Comparison of ENCODE assay signal across 21 cellular contexts in genomic region chr1:12446593-12446992, GRCh38.
DNase-seq lines count a peak whose midpoint lies in the region; ATAC-seq, FAIRE-seq and TF ChIP-seq lines count a peak whose summit lies in the region.
"Had no signal": no experiment of that assay in that cellular context is flagged by ENCODE, and none has a peak within 500 bp of the region (broad histone marks: within the 10 kb centered on the region; RNA-seq: fewer than 3 reads in every experiment).

No MANE protein-coding gene starts in this region.

- H3K4me2 ChIP-seq in parathyroid adenoma (ENCODE audit: low read length) (no peak overlapping the region), MM.1S (ENCODE audit: low read depth, low read length) (no peak overlapping the region)

- CTCF ChIA-PET in activated CD8-positive, alpha-beta T cell treated with anti-CD3 and anti-CD28 coated beads for 36 hours (lab: Charles Lee): interaction anchor here (0.9 to 9.2 kb wide), 3 partner anchors 10 to 145 kb away, joined by 3 to 88 read pairs (median 4); no protein-coding TSS in a partner anchor
- CTCF ChIA-PET in activated CD8-positive, alpha-beta T cell treated with anti-CD3 and anti-CD28 coated beads, Interleukin-2, amount 10 ng/mL, durations not matched to agents 7 days and 5 days (lab: Charles Lee): interaction anchor here (1.1 to 10.1 kb wide), 5 partner anchors 9 to 171 kb away, joined by 3 to 108 read pairs (median 4); no protein-coding TSS in a partner anchor

- TF ChIP-seq EP300 in transverse colon (IDR thresholded peaks at IDR 0.05; ENCODE audit: low read depth): no peak

- H3K79me2 ChIP-seq in parathyroid adenoma (no peaks in the 10 kb centered on the region), MM.1S (ENCODE audit: low read length) (no peaks in the 10 kb centered on the region)

- no peak for TF ChIP-seq CTCF in activated CD8-positive, alpha-beta T cell treated with anti-CD3 and anti-CD28 coated beads for 36 hours (IDR thresholded peaks at IDR 0.05)
- TF ChIP-seq CTCF in parathyroid adenoma (IDR thresholded peaks at IDR 0.05) (no peak), transverse colon (IDR thresholded peaks at IDR 0.05) (no peak), MM.1S (IDR thresholded peaks at IDR 0.05; ENCODE audit: low read length) (no peak), pancreas (IDR thresholded peaks at IDR 0.05) (no peak)

- peaks cover 26% of the 10 kb centered on the region for H3F3A ChIP-seq in MM.1S (ENCODE audit: insufficient read depth, low read length)

- H3K36me3 ChIP-seq in parathyroid adenoma (ENCODE audit: control insufficient read depth, insufficient read depth, low read length) (no peaks in the 10 kb centered on the region), transverse colon (peaks cover 0 to 5% (median 2%) of the 10 kb centered on the region in 4 donors), MM.1S (replicated peaks; ENCODE audit: insufficient read depth, low read length) (no peaks in the 10 kb centered on the region), pancreas (no peaks in the 10 kb centered on the region)
- H3K36me3 ChIP-seq: BE2C, right atrium auricular region had no signal

- DNase-seq in activated CD8-positive, alpha-beta T cell treated with anti-CD3 and anti-CD28 coated beads for 36 hours: no peak
- DNase-seq in activated CD8-positive, alpha-beta T cell treated with anti-CD3 and anti-CD28 coated beads, Interleukin-2, amount 10 ng/mL, durations not matched to agents 7 days and 5 days: no peak
- no peak for DNase-seq in effector memory CD8-positive, alpha-beta T cell
- no peak for DNase-seq in transverse colon
- no peak for DNase-seq in MM.1S
- no peak for DNase-seq in pancreas
- DNase-seq: activated B cell treated with CpG ODN at 0.5 μM for 24 hours, amygdala, BE2C, Calu3, endodermal cell, mesendoderm, NCI-H1417, NCI-H69, SIG-M5 had no signal

- POLR2A ChIA-PET in activated CD8-positive, alpha-beta T cell treated with anti-CD3 and anti-CD28 coated beads for 36 hours (lab: Charles Lee): interaction anchor here (1.0 to 10.0 kb wide), 4 partner anchors 10 to 126 kb away, joined by 3 to 141 read pairs (median 4); no protein-coding TSS in a partner anchor
- POLR2A ChIA-PET in activated CD8-positive, alpha-beta T cell treated with anti-CD3 and anti-CD28 coated beads, Interleukin-2, amount 10 ng/mL, durations not matched to agents 7 days and 5 days (lab: Charles Lee): interaction anchor here (1.3 to 4.9 kb wide), 5 partner anchors 8 to 64 kb away, joined by 3 to 36 read pairs (median 9); no protein-coding TSS in a partner anchor

- no peaks in the 10 kb centered on the region for H3K9me3 ChIP-seq in parathyroid adenoma (ENCODE audit: control insufficient read depth, low read length)
- no peaks in the 10 kb centered on the region for H3K9me3 ChIP-seq in transverse colon
- no peaks in the 10 kb centered on the region for H3K9me3 ChIP-seq in MM.1S (replicated peaks; ENCODE audit: insufficient read depth, low read length)
- no peaks in the 10 kb centered on the region for H3K9me3 ChIP-seq in pancreas
- H3K9me3 ChIP-seq: BE2C, right atrium auricular region had no signal

- no peak overlapping the region for H3K4me3 Mint-ChIP-seq in activated CD8-positive, alpha-beta T cell treated with anti-CD3 and anti-CD28 coated beads for 36 hours
- no peak overlapping the region for H3K4me3 Mint-ChIP-seq in activated CD8-positive, alpha-beta T cell treated with anti-CD3 and anti-CD28 coated beads, Interleukin-2, amount 10 ng/mL, durations not matched to agents 7 days and 5 days
- no peak overlapping the region for H3K4me3 Mint-ChIP-seq in effector memory CD8-positive, alpha-beta T cell
- H3K4me3 Mint-ChIP-seq: activated B cell treated with CpG ODN at 0.5 μM for 24 hours; endodermal cell; T-helper 2 cell treated with Interferon-gamma antibody and Interleukin-4, amounts not matched to agents 5 μg/mL and 100 μg/mL, for 36 hours had no signal

- H3K27me3 Mint-ChIP-seq in activated CD8-positive, alpha-beta T cell treated with anti-CD3 and anti-CD28 coated beads for 36 hours: no peaks in the 10 kb centered on the region
- no peaks in the 10 kb centered on the region for H3K27me3 Mint-ChIP-seq in activated CD8-positive, alpha-beta T cell treated with anti-CD3 and anti-CD28 coated beads, Interleukin-2, amount 10 ng/mL, durations not matched to agents 7 days and 5 days (ENCODE audit: low read depth)
- no peaks in the 10 kb centered on the region for H3K27me3 Mint-ChIP-seq in effector memory CD8-positive, alpha-beta T cell
- H3K27me3 Mint-ChIP-seq: activated B cell treated with CpG ODN at 0.5 μM for 24 hours had no signal

- peak overlapping the region; percentile 47 for H3K27ac Mint-ChIP-seq in activated CD8-positive, alpha-beta T cell treated with anti-CD3 and anti-CD28 coated beads for 36 hours
- no peak overlapping the region for H3K27ac Mint-ChIP-seq in activated CD8-positive, alpha-beta T cell treated with anti-CD3 and anti-CD28 coated beads, Interleukin-2, amount 10 ng/mL, durations not matched to agents 7 days and 5 days
- peak overlapping the region; percentile 67 to 72 for H3K27ac Mint-ChIP-seq in effector memory CD8-positive, alpha-beta T cell
- H3K27ac Mint-ChIP-seq: activated B cell treated with CpG ODN at 0.5 μM for 24 hours; endodermal cell; T-helper 2 cell treated with Interferon-gamma antibody and Interleukin-4, amounts not matched to agents 5 μg/mL and 100 μg/mL, for 36 hours had no signal

- peaks cover 89% of the 10 kb centered on the region for H3K4me1 Mint-ChIP-seq in activated CD8-positive, alpha-beta T cell treated with anti-CD3 and anti-CD28 coated beads for 36 hours (ENCODE audit: low read depth)
- peaks cover 84% of the 10 kb centered on the region for H3K4me1 Mint-ChIP-seq in activated CD8-positive, alpha-beta T cell treated with anti-CD3 and anti-CD28 coated beads, Interleukin-2, amount 10 ng/mL, durations not matched to agents 7 days and 5 days (ENCODE audit: low read depth)
- peaks cover 28 to 56% of the 10 kb centered on the region in 2 donors for H3K4me1 Mint-ChIP-seq in effector memory CD8-positive, alpha-beta T cell (ENCODE audit: low read depth in 2 of 2)

- H2AFZ ChIP-seq in parathyroid adenoma: no peak overlapping the region
- no peak overlapping the region for H2AFZ ChIP-seq in MM.1S (ENCODE audit: low read length)

- H3K9me3 Mint-ChIP-seq in activated CD8-positive, alpha-beta T cell treated with anti-CD3 and anti-CD28 coated beads for 36 hours: peaks cover 8% of the 10 kb centered on the region
- H3K9me3 Mint-ChIP-seq in activated CD8-positive, alpha-beta T cell treated with anti-CD3 and anti-CD28 coated beads, Interleukin-2, amount 10 ng/mL, durations not matched to agents 7 days and 5 days (ENCODE audit: insufficient read depth): peaks cover 10% of the 10 kb centered on the region
- no peaks in the 10 kb centered on the region for H3K9me3 Mint-ChIP-seq in effector memory CD8-positive, alpha-beta T cell
- H3K9me3 Mint-ChIP-seq: activated B cell treated with CpG ODN at 0.5 μM for 24 hours; T-helper 2 cell treated with Interferon-gamma antibody and Interleukin-4, amounts not matched to agents 5 μg/mL and 100 μg/mL, for 36 hours had no signal

- H3K4me3 ChIP-seq in parathyroid adenoma (ENCODE audit: low read depth, low read length) (no peak overlapping the region), transverse colon (no peak overlapping the region), MM.1S (ENCODE audit: low read length) (no peak overlapping the region), pancreas (no peak overlapping the region)
- H3K4me3 ChIP-seq: right atrium auricular region had no signal

- in situ Hi-C loops in transverse colon (cut with MboI; ENCODE audit: low pct_ligation_motif_present in 1 of 4, low pct_unique_long_range_greater_than_20kb in 1 of 4, low sequenced_read_pairs in 3 of 4): no loop called here

- H3K4me1 ChIP-seq in parathyroid adenoma: peaks cover 27% of the 10 kb centered on the region
- H3K4me1 ChIP-seq in transverse colon: peaks cover 18 to 51% (median 32%) of the 10 kb centered on the region in 4 donors
- peaks cover 36% of the 10 kb centered on the region for H3K4me1 ChIP-seq in MM.1S (ENCODE audit: low read length)
- peaks cover 22 to 39% (median 23%) of the 10 kb centered on the region in 3 donors for H3K4me1 ChIP-seq in pancreas
- H3K4me1 ChIP-seq: BE2C had no signal

- no peaks in the 10 kb centered on the region for H3K9me2 ChIP-seq in MM.1S (replicated peaks; ENCODE audit: insufficient read depth, low read length)

- TF ChIP-seq POLR2A in transverse colon (IDR thresholded peaks at IDR 0.05): no peak

- H3K27me3 ChIP-seq in parathyroid adenoma (ENCODE audit: control insufficient read depth, insufficient read depth, low read length) (no peaks in the 10 kb centered on the region), transverse colon (no peaks in the 10 kb centered on the region), MM.1S (replicated peaks; ENCODE audit: insufficient read depth, low read length) (peaks cover 14% of the 10 kb centered on the region; the same call in 1 of the 2 replicates), pancreas (no peaks in the 10 kb centered on the region)
- H3K27me3 ChIP-seq: BE2C, right atrium auricular region had no signal

- intact Hi-C loops in activated CD8-positive, alpha-beta T cell treated with anti-CD3 and anti-CD28 coated beads for 36 hours (cut with micrococcal nuclease): no loop called here
- intact Hi-C loops in transverse colon (cut with DNase I; ENCODE audit: low total_unique reads): no loop called here
- intact Hi-C loops in pancreas (cut with DNase I): no loop called here

- 94 to 100% methylated on average over 1 to 2 of the region's 2 CpGs for WGBS in transverse colon (ENCODE audit: low coverage in 1 of 2), 2 donors
- 89 to 90% methylated on average over 2 of the region's 2 CpGs for WGBS in pancreas, 2 donors

- no peak for FAIRE-seq in pancreas (lab: Jason Lieb, UNC)
- FAIRE-seq: islet of Langerhans had no signal

- H3K9ac ChIP-seq in parathyroid adenoma: no peak overlapping the region
- H3K9ac ChIP-seq in MM.1S (ENCODE audit: low read length): no peak overlapping the region

- H3K27ac ChIP-seq in parathyroid adenoma (peak overlapping the region; percentile 65), transverse colon (peak overlapping the region; percentile 61 to 81 (median 77)), MM.1S (ENCODE audit: low read length) (no peak overlapping the region), pancreas (no peak overlapping the region)
- H3K27ac ChIP-seq: 22Rv1, right atrium auricular region had no signal

- H4K20me1 ChIP-seq in MM.1S (ENCODE audit: insufficient read depth, low read length): peaks cover 6% of the 10 kb centered on the region; the same call in 1 of the 2 replicates

- ATAC-seq in activated CD8-positive, alpha-beta T cell treated with anti-CD3 and anti-CD28 coated beads for 36 hours: no peak
- no peak for ATAC-seq in activated CD8-positive, alpha-beta T cell treated with anti-CD3 and anti-CD28 coated beads, Interleukin-2, amount 10 ng/mL, durations not matched to agents 7 days and 5 days
- no peak for ATAC-seq in effector memory CD8-positive, alpha-beta T cell (replicated peaks)
- ATAC-seq in GM21825 (IDR thresholded peaks at IDR 0.05; ENCODE audit: unreplicated experiment): no peak
- ATAC-seq in pancreas: no peak

- peaks cover 59% of the 10 kb centered on the region for H3K36me3 Mint-ChIP-seq in activated CD8-positive, alpha-beta T cell treated with anti-CD3 and anti-CD28 coated beads for 36 hours (ENCODE audit: low read depth)
- H3K36me3 Mint-ChIP-seq in activated CD8-positive, alpha-beta T cell treated with anti-CD3 and anti-CD28 coated beads, Interleukin-2, amount 10 ng/mL, durations not matched to agents 7 days and 5 days (ENCODE audit: low read depth): peaks cover 63% of the 10 kb centered on the region
- no peaks in the 10 kb centered on the region for H3K36me3 Mint-ChIP-seq in effector memory CD8-positive, alpha-beta T cell (ENCODE audit: insufficient read depth)

Comparison
In these comparisons a context has a peak if more than half of its experiments do, and no peak if none do; other contexts are left out.
1. H3K27ac ChIP-seq: peak in parathyroid adenoma (single experiment) and transverse colon (4 of 4); none in MM.1S (single experiment) and pancreas (0 of 4).